9 cellular contexts compared by ENCODE assay signal in genomic region chr7:100829150-100829716, GRCh38. TPM values are rescaled to one million over a fixed set of nuclear protein-coding genes. Genes with fewer than 3 reads are reported as not detected.
A peak's percentile ranks its signal among the peaks of the same experiment; 100 is the strongest.
DNase-seq lines count a peak whose midpoint lies in the region; ATAC-seq and TF ChIP-seq lines count a peak whose summit lies in the region.
"Had no signal": no experiment of that assay in that cellular context is flagged by ENCODE, and none has a peak within 500 bp of the region (broad histone marks: within the 10 kb centered on the region; RNA-seq: fewer than 3 reads in every experiment).

No MANE protein-coding gene starts in this region.

- H3K27ac Mint-ChIP-seq in natural killer cell = no peak overlapping the region
- no peak overlapping the region for H3K27ac Mint-ChIP-seq in natural killer cell treated with Interleukin-12 subunit alpha and Interleukin-12 subunit beta and Interleukin-15 and Interleukin-18, amount 100 ng/mL, for 72 hours

- no peak for DNase-seq in natural killer cell
- DNase-seq in natural killer cell treated with Interleukin-12 subunit alpha and Interleukin-12 subunit beta and Interleukin-15 and Interleukin-18, amount 100 ng/mL, for 72 hours (ENCODE audit: low spot score) = no peak
- no peak for DNase-seq in lower lobe of right lung
- DNase-seq in activated CD4-positive, alpha-beta T cell treated with anti-CD3 and anti-CD28 coated beads, Interleukin-2, amount 50 U/mL, for 1 hour = no peak
- no peak for DNase-seq in T-helper 1 cell
- DNase-seq in middle frontal gyrus (ENCODE audit: extremely low spot score, low spot score) = no peak
- DNase-seq: NCI-H2081; stimulated activated CD4-positive, alpha-beta T cell treated with anti-CD3 and anti-CD28 coated beads, Interleukin-4, amount 100 ng/mL, for 4 hours had no signal

- no peak for TF ChIP-seq CTCF in natural killer cell (IDR thresholded peaks at IDR 0.05)
- no peak for TF ChIP-seq CTCF in lower lobe of right lung (IDR thresholded peaks at IDR 0.05)

- H3K4me1 Mint-ChIP-seq in natural killer cell = peaks cover 5 to 20% of the 10 kb centered on the region in 2 donors
- peaks cover 7 to 20% of the 10 kb centered on the region in 2 donors for H3K4me1 Mint-ChIP-seq in natural killer cell treated with Interleukin-12 subunit alpha and Interleukin-12 subunit beta and Interleukin-15 and Interleukin-18, amount 100 ng/mL, for 72 hours (ENCODE audit: low read depth in 2 of 2)

- H3K27me3 ChIP-seq in lower lobe of right lung (ENCODE audit: low read depth) = peaks cover 22% of the 10 kb centered on the region

- H3K36me3 ChIP-seq in lower lobe of right lung = peaks cover 3% of the 10 kb centered on the region

- intact Hi-C loops in natural killer cell (cut with micrococcal nuclease) (no loop called here), lower lobe of right lung (cut with DNase I) (no loop called here)

- H3K4me3 Mint-ChIP-seq in natural killer cell = peak overlapping the region; percentile 6
- no peak overlapping the region for H3K4me3 Mint-ChIP-seq in natural killer cell treated with Interleukin-12 subunit alpha and Interleukin-12 subunit beta and Interleukin-15 and Interleukin-18, amount 100 ng/mL, for 72 hours

- peak overlapping the region; percentile 72 for H3K4me3 ChIP-seq in lower lobe of right lung

- no peak for ATAC-seq in natural killer cell
- no peak for ATAC-seq in natural killer cell treated with Interleukin-12 subunit alpha and Interleukin-12 subunit beta and Interleukin-15 and Interleukin-18, amount 100 ng/mL, for 72 hours
- peak in 1 of 2 donors; percentile 11 for ATAC-seq in lower lobe of right lung
- ATAC-seq: A549 had no signal

- H3K9me3 ChIP-seq in lower lobe of right lung = no peaks in the 10 kb centered on the region
- H3K9me3 ChIP-seq: A549 had no signal

- H3K9me3 Mint-ChIP-seq in natural killer cell = no peaks in the 10 kb centered on the region
- no peaks in the 10 kb centered on the region for H3K9me3 Mint-ChIP-seq in natural killer cell treated with Interleukin-12 subunit alpha and Interleukin-12 subunit beta and Interleukin-15 and Interleukin-18, amount 100 ng/mL, for 72 hours

- no peaks in the 10 kb centered on the region for H3K36me3 Mint-ChIP-seq in natural killer cell
- H3K36me3 Mint-ChIP-seq in natural killer cell treated with Interleukin-12 subunit alpha and Interleukin-12 subunit beta and Interleukin-15 and Interleukin-18, amount 100 ng/mL, for 72 hours = no peaks in the 10 kb centered on the region

- H3K27ac ChIP-seq in lower lobe of right lung = peak overlapping the region; percentile 80

- peaks cover 29 to 49% of the 10 kb centered on the region in 2 donors for H3K27me3 Mint-ChIP-seq in natural killer cell (ENCODE audit: low read depth in 2 of 2)
- peaks cover 27 to 41% of the 10 kb centered on the region in 2 donors for H3K27me3 Mint-ChIP-seq in natural killer cell treated with Interleukin-12 subunit alpha and Interleukin-12 subunit beta and Interleukin-15 and Interleukin-18, amount 100 ng/mL, for 72 hours

- peaks cover 28% of the 10 kb centered on the region for H3K4me1 ChIP-seq in lower lobe of right lung

RNA-seq across cellular contexts. Expression of gene EPHB4, which starts 1.9 kb away (rescaled TPM):
- total RNA-seq in natural killer cell (1 to 10 TPM in 1 of 3 donors, under 1 TPM in 2; 0.66 to 1.5 (median 0.88) TPM), lower lobe of right lung (68.6 TPM)
- total RNA-seq in natural killer cell treated with Interleukin-12 subunit alpha and Interleukin-12 subunit beta and Interleukin-15 and Interleukin-18, amount 100 ng/mL, for 72 hours = 1 to 10 TPM; 1.2 to 3.0 TPM

RNA-seq across cellular contexts. Expression of gene SLC12A9, which starts 23.3 kb away (rescaled TPM):
- 10 to 100 TPM; 35.0 to 44.2 (median 38.1) TPM for total RNA-seq in natural killer cell
- total RNA-seq in natural killer cell treated with Interleukin-12 subunit alpha and Interleukin-12 subunit beta and Interleukin-15 and Interleukin-18, amount 100 ng/mL, for 72 hours = 10 to 100 TPM; 32.7 to 38.7 TPM
- total RNA-seq in lower lobe of right lung = 43.6 TPM

RNA-seq across cellular contexts. Expression of gene TRIP6, which starts 38.0 kb away (rescaled TPM):
- 1 to 10 TPM; 1.1 to 3.5 (median 1.5) TPM for total RNA-seq in natural killer cell
- total RNA-seq in natural killer cell treated with Interleukin-12 subunit alpha and Interleukin-12 subunit beta and Interleukin-15 and Interleukin-18, amount 100 ng/mL, for 72 hours = 1 to 10 TPM; 2.7 to 7.4 TPM
- 56.5 TPM for total RNA-seq in lower lobe of right lung

RNA-seq across cellular contexts. Expression of gene SRRT, which starts 45.7 kb away (rescaled TPM):
- total RNA-seq in natural killer cell (100 to 1,000 TPM; 281 to 307 (median 288) TPM), lower lobe of right lung (105 TPM)
- total RNA-seq in natural killer cell treated with Interleukin-12 subunit alpha and Interleukin-12 subunit beta and Interleukin-15 and Interleukin-18, amount 100 ng/mL, for 72 hours = 100 to 1,000 TPM; 212 to 391 TPM

Comparison
In these comparisons a context has a peak if more than half of its experiments do, and no peak if none do; other contexts are left out.
1. RNA of gene EPHB4, which starts 1.9 kb away (total RNA-seq): 68.6 TPM in lower lobe of right lung (single experiment); 1.2 to 3.0 TPM in natural killer cell treated with Interleukin-12 subunit alpha and Interleukin-12 subunit beta and Interleukin-15 and Interleukin-18, amount 100 ng/mL, for 72 hours and 0.66 to 1.5 TPM in natural killer cell; every median in the first group is over 10 times any median in the second.